In the genomic region with DNA sequence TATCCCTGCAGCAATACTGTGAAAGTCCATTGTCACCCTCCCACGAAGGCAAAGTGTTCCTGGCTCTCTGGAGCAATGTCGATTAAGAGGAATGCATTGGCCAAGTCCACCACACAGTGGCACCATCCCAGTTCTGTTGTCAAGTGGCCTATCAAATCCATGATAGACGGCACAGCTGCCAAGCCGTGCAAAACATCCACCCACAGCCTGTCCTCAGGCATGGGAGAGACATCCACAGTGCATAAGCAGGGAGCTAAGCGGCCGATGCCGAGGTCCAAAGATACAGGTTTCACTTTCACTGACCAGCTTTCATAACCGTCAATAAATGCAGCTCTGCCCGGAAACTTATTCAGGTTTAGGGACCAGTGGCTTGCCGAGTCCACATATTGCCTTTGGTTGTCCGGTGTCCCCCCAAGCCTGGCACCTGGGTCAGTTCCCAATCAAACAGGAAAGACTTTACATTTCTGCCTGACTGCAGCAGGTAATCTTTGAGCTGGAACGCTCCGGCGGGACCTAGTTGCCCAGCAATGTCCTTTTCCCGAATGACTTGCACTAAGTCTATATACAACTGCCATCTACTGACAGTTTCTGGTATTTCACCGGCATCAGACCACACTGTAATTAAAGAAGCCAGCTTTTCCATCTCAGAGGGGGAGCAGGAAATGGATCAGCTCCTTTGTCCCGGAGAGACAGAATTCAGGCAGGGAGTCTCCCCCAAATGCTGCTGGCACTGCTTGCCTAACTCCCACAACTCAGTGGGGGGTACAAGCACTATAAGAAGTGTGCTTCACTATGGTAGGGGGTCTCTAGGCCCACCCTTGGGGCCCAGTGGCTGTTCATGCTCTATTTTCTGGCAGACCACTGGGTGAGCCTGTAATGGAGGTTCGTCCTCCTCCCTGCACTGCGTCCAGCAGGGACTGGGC, we compare ENCODE assay signal across 1 cellular context.
TF ChIP-seq lines count a peak whose summit lies in the region.

No MANE protein-coding gene starts in this region.

TF ChIP-seq in HepG2, 621 proteins besides CTCF, POLR2A, EP300 and RAD21 (continued from another document and continues in another):
- TF ChIP-seq, protein P1, sequence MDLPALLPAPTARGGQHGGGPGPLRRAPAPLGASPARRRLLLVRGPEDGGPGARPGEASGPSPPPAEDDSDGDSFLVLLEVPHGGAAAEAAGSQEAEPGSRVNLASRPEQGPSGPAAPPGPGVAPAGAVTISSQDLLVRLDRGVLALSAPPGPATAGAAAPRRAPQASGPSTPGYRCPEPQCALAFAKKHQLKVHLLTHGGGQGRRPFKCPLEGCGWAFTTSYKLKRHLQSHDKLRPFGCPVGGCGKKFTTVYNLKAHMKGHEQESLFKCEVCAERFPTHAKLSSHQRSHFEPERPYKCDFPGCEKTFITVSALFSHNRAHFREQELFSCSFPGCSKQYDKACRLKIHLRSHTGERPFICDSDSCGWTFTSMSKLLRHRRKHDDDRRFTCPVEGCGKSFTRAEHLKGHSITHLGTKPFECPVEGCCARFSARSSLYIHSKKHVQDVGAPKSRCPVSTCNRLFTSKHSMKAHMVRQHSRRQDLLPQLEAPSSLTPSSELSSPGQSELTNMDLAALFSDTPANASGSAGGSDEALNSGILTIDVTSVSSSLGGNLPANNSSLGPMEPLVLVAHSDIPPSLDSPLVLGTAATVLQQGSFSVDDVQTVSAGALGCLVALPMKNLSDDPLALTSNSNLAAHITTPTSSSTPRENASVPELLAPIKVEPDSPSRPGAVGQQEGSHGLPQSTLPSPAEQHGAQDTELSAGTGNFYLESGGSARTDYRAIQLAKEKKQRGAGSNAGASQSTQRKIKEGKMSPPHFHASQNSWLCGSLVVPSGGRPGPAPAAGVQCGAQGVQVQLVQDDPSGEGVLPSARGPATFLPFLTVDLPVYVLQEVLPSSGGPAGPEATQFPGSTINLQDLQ (CRISPR knock-in tag; IDR thresholded peaks at IDR 0.05), result no peak
- TF ChIP-seq CBX2 (IDR thresholded peaks at IDR 0.05; ENCODE audit: low read depth, low read length) (no peak), CBX2 (CRISPR knock-in tag; IDR thresholded peaks at IDR 0.05; ENCODE audit: low read depth) (no peak), ZNF556 (CRISPR knock-in tag; IDR thresholded peaks at IDR 0.05; ENCODE audit: borderline replicate concordance) (peak; percentile 72; the same call in 1 of the 2 replicates), SAP130 (CRISPR knock-in tag; IDR thresholded peaks at IDR 0.05; ENCODE audit: low read depth) (peak; percentile 87), SETDB1 (CRISPR knock-in tag; IDR thresholded peaks at IDR 0.05; ENCODE audit: borderline replicate concordance) (no peak), HDAC6 (IDR thresholded peaks at IDR 0.05; ENCODE audit: low read depth, low read length) (no peak), SNRNP70 (IDR thresholded peaks at IDR 0.05; ENCODE audit: low read depth, low read length) (no peak), ZNF768 (CRISPR knock-in tag; IDR thresholded peaks at IDR 0.05) (no peak; the same call in 1 of the 2 replicates), ZNF605 (CRISPR knock-in tag; IDR thresholded peaks at IDR 0.05) (no peak), ZNF34 (CRISPR knock-in tag; IDR thresholded peaks at IDR 0.05; ENCODE audit: borderline replicate concordance) (peak; percentile 66; the same call in 1 of the 2 replicates), GPN1 (CRISPR knock-in tag; IDR thresholded peaks at IDR 0.05; ENCODE audit: borderline replicate concordance) (no peak), ZNF850 (CRISPR knock-in tag; conservative IDR thresholded peaks at IDR 0.05) (no peak), CEBPB (IDR thresholded peaks at IDR 0.05; ENCODE audit: borderline replicate concordance, low read depth, low read length) (no peak), ZNF564 (CRISPR knock-in tag; IDR thresholded peaks at IDR 0.05) (no peak), CBFB (CRISPR knock-in tag; IDR thresholded peaks at IDR 0.05) (peak; percentile 59; the same call in 1 of the 2 replicates), FOXK1 (CRISPR knock-in tag; IDR thresholded peaks at IDR 0.05; ENCODE audit: borderline replicate concordance, low read depth) (peak; percentile 56; the same call in 1 of the 2 replicates), ZNF577 (CRISPR knock-in tag; IDR thresholded peaks at IDR 0.05; ENCODE audit: borderline replicate concordance, low read depth) (no peak), ZNF3 (CRISPR knock-in tag; IDR thresholded peaks at IDR 0.05) (no peak; the same call in 1 of the 2 replicates), ZNF614 (CRISPR knock-in tag; IDR thresholded peaks at IDR 0.05; ENCODE audit: borderline replicate concordance) (peak; percentile 52; the same call in 1 of the 2 replicates), ZEB1 (IDR thresholded peaks at IDR 0.05; ENCODE audit: insufficient replicate concordance, low read depth) (no peak), KLF6 (CRISPR knock-in tag; IDR thresholded peaks at IDR 0.05) (peak; percentile 57; the same call in 1 of the 2 replicates), CHD4 (IDR thresholded peaks at IDR 0.05; ENCODE audit: borderline replicate concordance, low read length) (no peak; the same call in 1 of the 2 replicates), KLF11 (CRISPR knock-in tag; IDR thresholded peaks at IDR 0.05) (peak; percentile 70; the same call in 1 of the 2 replicates), KLF15 (CRISPR knock-in tag; IDR thresholded peaks at IDR 0.05; ENCODE audit: borderline replicate concordance) (no peak), ZNF772 (CRISPR knock-in tag; IDR thresholded peaks at IDR 0.05) (peak; percentile 49)
- TF ChIP-seq, protein P2, sequence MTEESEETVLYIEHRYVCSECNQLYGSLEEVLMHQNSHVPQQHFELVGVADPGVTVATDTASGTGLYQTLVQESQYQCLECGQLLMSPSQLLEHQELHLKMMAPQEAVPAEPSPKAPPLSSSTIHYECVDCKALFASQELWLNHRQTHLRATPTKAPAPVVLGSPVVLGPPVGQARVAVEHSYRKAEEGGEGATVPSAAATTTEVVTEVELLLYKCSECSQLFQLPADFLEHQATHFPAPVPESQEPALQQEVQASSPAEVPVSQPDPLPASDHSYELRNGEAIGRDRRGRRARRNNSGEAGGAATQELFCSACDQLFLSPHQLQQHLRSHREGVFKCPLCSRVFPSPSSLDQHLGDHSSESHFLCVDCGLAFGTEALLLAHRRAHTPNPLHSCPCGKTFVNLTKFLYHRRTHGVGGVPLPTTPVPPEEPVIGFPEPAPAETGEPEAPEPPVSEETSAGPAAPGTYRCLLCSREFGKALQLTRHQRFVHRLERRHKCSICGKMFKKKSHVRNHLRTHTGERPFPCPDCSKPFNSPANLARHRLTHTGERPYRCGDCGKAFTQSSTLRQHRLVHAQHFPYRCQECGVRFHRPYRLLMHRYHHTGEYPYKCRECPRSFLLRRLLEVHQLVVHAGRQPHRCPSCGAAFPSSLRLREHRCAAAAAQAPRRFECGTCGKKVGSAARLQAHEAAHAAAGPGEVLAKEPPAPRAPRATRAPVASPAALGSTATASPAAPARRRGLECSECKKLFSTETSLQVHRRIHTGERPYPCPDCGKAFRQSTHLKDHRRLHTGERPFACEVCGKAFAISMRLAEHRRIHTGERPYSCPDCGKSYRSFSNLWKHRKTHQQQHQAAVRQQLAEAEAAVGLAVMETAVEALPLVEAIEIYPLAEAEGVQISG (CRISPR knock-in tag; IDR thresholded peaks at IDR 0.05), result peak; percentile 97
- TF ChIP-seq, protein P3, sequence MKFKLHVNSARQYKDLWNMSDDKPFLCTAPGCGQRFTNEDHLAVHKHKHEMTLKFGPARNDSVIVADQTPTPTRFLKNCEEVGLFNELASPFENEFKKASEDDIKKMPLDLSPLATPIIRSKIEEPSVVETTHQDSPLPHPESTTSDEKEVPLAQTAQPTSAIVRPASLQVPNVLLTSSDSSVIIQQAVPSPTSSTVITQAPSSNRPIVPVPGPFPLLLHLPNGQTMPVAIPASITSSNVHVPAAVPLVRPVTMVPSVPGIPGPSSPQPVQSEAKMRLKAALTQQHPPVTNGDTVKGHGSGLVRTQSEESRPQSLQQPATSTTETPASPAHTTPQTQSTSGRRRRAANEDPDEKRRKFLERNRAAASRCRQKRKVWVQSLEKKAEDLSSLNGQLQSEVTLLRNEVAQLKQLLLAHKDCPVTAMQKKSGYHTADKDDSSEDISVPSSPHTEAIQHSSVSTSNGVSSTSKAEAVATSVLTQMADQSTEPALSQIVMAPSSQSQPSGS (CRISPR knock-in tag; IDR thresholded peaks at IDR 0.05), result peak; percentile 65; the same call in 1 of the 2 replicates
- TF ChIP-seq, protein P4, sequence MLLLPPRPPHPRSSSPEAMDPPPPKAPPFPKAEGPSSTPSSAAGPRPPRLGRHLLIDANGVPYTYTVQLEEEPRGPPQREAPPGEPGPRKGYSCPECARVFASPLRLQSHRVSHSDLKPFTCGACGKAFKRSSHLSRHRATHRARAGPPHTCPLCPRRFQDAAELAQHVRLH (CRISPR knock-in tag; IDR thresholded peaks at IDR 0.05; ENCODE audit: borderline replicate concordance, low read depth), result peak; percentile 73; the same call in 1 of the 2 replicates
- TF ChIP-seq, protein P5, sequence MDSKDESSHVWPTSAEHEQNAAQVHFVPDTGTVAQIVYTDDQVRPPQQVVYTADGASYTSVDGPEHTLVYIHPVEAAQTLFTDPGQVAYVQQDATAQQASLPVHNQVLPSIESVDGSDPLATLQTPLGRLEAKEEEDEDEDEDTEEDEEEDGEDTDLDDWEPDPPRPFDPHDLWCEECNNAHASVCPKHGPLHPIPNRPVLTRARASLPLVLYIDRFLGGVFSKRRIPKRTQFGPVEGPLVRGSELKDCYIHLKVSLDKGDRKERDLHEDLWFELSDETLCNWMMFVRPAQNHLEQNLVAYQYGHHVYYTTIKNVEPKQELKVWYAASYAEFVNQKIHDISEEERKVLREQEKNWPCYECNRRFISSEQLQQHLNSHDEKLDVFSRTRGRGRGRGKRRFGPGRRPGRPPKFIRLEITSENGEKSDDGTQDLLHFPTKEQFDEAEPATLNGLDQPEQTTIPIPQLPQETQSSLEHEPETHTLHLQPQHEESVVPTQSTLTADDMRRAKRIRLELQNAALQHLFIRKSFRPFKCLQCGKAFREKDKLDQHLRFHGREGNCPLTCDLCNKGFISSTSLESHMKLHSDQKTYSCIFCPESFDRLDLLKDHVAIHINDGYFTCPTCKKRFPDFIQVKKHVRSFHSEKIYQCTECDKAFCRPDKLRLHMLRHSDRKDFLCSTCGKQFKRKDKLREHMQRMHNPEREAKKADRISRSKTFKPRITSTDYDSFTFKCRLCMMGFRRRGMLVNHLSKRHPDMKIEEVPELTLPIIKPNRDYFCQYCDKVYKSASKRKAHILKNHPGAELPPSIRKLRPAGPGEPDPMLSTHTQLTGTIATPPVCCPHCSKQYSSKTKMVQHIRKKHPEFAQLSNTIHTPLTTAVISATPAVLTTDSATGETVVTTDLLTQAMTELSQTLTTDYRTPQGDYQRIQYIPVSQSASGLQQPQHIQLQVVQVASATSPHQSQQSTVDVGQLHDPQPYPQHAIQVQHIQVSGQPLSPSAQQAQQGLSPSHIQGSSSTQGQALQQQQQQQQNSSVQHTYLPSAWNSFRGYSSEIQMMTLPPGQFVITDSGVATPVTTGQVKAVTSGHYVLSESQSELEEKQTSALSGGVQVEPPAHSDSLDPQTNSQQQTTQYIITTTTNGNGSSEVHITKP (CRISPR knock-in tag; IDR thresholded peaks at IDR 0.05; ENCODE audit: low read depth), result 0 out of 2 replicates have a peak, but pooled peaks have one; percentile 64
- TF ChIP-seq, protein P6, sequence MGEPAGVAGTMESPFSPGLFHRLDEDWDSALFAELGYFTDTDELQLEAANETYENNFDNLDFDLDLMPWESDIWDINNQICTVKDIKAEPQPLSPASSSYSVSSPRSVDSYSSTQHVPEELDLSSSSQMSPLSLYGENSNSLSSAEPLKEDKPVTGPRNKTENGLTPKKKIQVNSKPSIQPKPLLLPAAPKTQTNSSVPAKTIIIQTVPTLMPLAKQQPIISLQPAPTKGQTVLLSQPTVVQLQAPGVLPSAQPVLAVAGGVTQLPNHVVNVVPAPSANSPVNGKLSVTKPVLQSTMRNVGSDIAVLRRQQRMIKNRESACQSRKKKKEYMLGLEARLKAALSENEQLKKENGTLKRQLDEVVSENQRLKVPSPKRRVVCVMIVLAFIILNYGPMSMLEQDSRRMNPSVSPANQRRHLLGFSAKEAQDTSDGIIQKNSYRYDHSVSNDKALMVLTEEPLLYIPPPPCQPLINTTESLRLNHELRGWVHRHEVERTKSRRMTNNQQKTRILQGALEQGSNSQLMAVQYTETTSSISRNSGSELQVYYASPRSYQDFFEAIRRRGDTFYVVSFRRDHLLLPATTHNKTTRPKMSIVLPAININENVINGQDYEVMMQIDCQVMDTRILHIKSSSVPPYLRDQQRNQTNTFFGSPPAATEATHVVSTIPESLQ (CRISPR knock-in tag; conservative IDR thresholded peaks at IDR 0.05), result 0 out of 2 replicates have a peak, but pooled peaks have one; percentile 79
- TF ChIP-seq, protein P7, sequence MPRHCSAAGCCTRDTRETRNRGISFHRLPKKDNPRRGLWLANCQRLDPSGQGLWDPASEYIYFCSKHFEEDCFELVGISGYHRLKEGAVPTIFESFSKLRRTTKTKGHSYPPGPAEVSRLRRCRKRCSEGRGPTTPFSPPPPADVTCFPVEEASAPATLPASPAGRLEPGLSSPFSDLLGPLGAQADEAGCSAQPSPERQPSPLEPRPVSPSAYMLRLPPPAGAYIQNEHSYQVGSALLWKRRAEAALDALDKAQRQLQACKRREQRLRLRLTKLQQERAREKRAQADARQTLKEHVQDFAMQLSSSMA (CRISPR knock-in tag; IDR thresholded peaks at IDR 0.05), result 0 out of 2 replicates have a peak, but pooled peaks have one; percentile 33
- TF ChIP-seq, protein P8, sequence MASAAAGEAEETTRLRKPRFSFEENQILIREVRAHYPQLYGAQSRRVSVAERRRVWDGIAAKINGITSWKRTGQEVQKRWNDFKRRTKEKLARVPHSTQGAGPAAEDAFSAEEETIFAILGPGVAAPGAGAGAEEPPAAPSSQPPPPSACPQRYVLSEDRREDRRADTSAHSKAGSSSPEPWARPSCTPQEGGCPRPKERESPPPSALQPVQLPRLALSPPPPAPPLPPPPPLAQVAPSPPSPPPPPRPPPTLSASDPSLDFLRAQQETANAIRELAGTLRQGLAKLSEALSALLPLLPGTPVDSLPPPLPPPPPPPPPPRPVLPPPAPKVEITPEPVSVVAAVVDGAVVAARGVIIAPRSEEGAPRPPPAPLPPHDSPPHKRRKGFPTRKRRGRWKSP (CRISPR knock-in tag; IDR thresholded peaks at IDR 0.05), result no peak
- TF ChIP-seq, protein P9, sequence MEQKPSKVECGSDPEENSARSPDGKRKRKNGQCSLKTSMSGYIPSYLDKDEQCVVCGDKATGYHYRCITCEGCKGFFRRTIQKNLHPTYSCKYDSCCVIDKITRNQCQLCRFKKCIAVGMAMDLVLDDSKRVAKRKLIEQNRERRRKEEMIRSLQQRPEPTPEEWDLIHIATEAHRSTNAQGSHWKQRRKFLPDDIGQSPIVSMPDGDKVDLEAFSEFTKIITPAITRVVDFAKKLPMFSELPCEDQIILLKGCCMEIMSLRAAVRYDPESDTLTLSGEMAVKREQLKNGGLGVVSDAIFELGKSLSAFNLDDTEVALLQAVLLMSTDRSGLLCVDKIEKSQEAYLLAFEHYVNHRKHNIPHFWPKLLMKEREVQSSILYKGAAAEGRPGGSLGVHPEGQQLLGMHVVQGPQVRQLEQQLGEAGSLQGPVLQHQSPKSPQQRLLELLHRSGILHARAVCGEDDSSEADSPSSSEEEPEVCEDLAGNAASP (CRISPR knock-in tag; IDR thresholded peaks at IDR 0.05; ENCODE audit: borderline replicate concordance), result 0 out of 2 replicates have a peak, but pooled peaks have one; percentile 18
- TF ChIP-seq, protein P10, sequence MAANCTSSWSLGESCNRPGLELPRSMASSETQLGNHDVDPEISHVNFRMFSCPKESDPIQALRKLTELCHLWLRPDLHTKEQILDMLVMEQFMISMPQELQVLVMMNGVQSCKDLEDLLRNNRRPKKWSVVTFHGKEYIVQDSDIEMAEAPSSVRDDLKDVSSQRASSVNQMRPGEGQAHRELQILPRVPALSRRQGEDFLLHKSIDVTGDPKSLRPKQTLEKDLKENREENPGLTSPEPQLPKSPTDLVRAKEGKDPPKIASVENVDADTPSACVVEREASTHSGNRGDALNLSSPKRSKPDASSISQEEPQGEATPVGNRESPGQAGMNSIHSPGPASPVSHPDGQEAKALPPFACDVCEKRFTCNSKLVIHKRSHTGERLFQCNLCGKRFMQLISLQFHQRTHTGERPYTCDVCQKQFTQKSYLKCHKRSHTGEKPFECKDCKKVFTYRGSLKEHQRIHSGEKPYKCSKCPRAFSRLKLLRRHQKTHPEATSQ (CRISPR knock-in tag; IDR thresholded peaks at IDR 0.05; ENCODE audit: borderline replicate concordance), result peak; percentile 39; the same call in 1 of the 2 replicates
